23 cellular contexts compared by ENCODE assay signal in the genomic region with DNA sequence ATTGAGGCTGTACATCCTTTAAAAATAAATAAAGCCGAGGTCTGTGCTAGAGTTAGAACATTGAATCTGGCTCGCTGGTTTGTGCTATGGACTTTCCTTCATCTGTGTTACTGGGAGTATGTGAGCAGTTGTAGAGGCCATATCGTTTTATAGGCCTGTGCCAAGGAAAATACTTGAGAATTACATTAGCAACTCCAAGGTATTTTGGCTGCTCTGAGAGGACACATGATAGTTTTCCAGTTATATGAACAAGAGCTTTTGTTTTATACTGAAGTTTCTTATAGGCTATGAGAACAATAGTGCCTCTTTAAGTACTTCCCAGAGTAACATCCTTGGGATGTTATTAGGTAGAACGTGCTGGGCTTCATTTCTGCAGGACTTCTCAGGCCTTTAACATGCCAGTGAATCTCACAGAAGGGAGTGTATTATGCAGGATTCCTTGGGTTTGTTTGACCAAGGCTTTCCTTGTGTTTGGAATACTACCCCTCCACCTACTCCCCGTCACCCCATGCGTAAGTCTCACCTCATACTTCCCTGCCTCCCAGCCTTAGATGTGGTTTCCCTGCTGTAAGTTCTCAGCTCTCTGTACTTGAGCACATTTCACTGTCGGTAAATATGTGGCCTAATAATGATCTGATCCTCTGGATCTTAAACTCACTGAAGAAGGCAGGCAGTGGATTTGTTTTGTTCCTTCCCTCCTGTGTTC. TPM values are rescaled to one million over a fixed set of nuclear protein-coding genes. Genes with fewer than 3 reads are reported as not detected.
DNase-seq lines count a peak whose midpoint lies in the region; FAIRE-seq and TF ChIP-seq lines count a peak whose summit lies in the region.
"Had no signal": no experiment of that assay in that cellular context is flagged by ENCODE, and none has a peak within 500 bp of the region (broad histone marks: within the 10 kb centered on the region; RNA-seq: fewer than 3 reads in every experiment).

No MANE protein-coding gene starts in this region.

- H2BK12ac ChIP-seq in H9 (ENCODE audit: insufficient read length, low read depth, low read length): no peak overlapping the region

- no peak overlapping the region for H4K5ac ChIP-seq in H9 (ENCODE audit: insufficient read length, low read depth, low read length)

- H2BK120ac ChIP-seq in H9 (ENCODE audit: low read depth, low read length, poor library complexity, severe bottlenecking): no peak overlapping the region

- H3K23ac ChIP-seq in H9 (ENCODE audit: insufficient read length, low read depth, low read length): no peak overlapping the region

- H3K27me3 Mint-ChIP-seq in H9 (ENCODE audit: low read depth) (no peaks in the 10 kb centered on the region), neural crest cell (ENCODE audit: low read depth) (no peaks in the 10 kb centered on the region)

- peaks cover 22 to 40% (median 28%) of the 10 kb centered on the region in 3 experiments; a peak in 6 of 7 replicates for H3K36me3 Mint-ChIP-seq in H9 (ENCODE audit: insufficient read depth in 1 of 3, low read depth in 3 of 3)
- H3K36me3 Mint-ChIP-seq in neural crest cell (ENCODE audit: low read depth): no peaks in the 10 kb centered on the region

- no peak overlapping the region for H2AK5ac ChIP-seq in H9 (ENCODE audit: insufficient read length, low read length)

- no peak overlapping the region for H3K9ac ChIP-seq in H9 (ENCODE audit: extremely low read depth, insufficient read length, low read length)
- no peak overlapping the region for H3K9ac ChIP-seq in fibroblast of lung (ENCODE audit: insufficient read depth, low read length)

- no peaks in the 10 kb centered on the region for H3K23me2 ChIP-seq in H9 (ENCODE audit: insufficient read length, low read depth, low read length, poor library complexity, severe bottlenecking)

- H2BK20ac ChIP-seq in H9 (ENCODE audit: low read depth, low read length, poor library complexity, severe bottlenecking): no peak overlapping the region

- H2BK5ac ChIP-seq in H9 (ENCODE audit: insufficient read length, low read length): no peak overlapping the region

- no peak overlapping the region for H3K4me3 ChIP-seq in fibroblast of lung (replicated peaks in 1 of 4; ENCODE audit: control extremely low read depth in 1 of 4, insufficient read depth in 1 of 4, low read depth in 3 of 4, low read length in 4 of 4)
- H3K4me3 ChIP-seq: colonic mucosa, ovary, spleen, thoracic aorta had no signal

- H3K14ac ChIP-seq in H9 (ENCODE audit: insufficient read depth, low read length): no peak overlapping the region

- no peak for FAIRE-seq in RCC 7860 (lab: Jason Lieb, UNC)
- FAIRE-seq: GM12892, keratinocyte had no signal

- H3K9me3 ChIP-seq in H9 (ENCODE audit: control insufficient read depth, low read depth, low read length): no peaks in the 10 kb centered on the region
- no peaks in the 10 kb centered on the region for H3K9me3 ChIP-seq in fibroblast of lung (ENCODE audit: control insufficient read depth, insufficient read depth, low read depth, low read length)
- H3K9me3 ChIP-seq: colonic mucosa, ovary, spleen, thoracic aorta had no signal

- H3K79me1 ChIP-seq in H9 (ENCODE audit: insufficient read depth, low read depth, low read length, poor library complexity, severe bottlenecking): peaks cover 11% of the 10 kb centered on the region

- no peaks in the 10 kb centered on the region for H3K9me3 Mint-ChIP-seq in H9
- peaks cover 3% of the 10 kb centered on the region for H3K9me3 Mint-ChIP-seq in neural crest cell

- H3K18ac ChIP-seq in H9 (ENCODE audit: insufficient read length, low read depth, low read length): no peak overlapping the region

- no peak overlapping the region for H4K91ac ChIP-seq in H9 (ENCODE audit: insufficient read length, low read depth, low read length)

- H2BK15ac ChIP-seq in H9 (ENCODE audit: low read depth, low read length): no peak overlapping the region

- H2AFZ ChIP-seq in H9 (ENCODE audit: low read length) (no peak overlapping the region), fibroblast of lung (ENCODE audit: low read length) (no peak overlapping the region)

- H3K36me3 ChIP-seq in fibroblast of lung (ENCODE audit: control insufficient read depth, insufficient read depth, low read length): no peaks in the 10 kb centered on the region
- H3K36me3 ChIP-seq: colonic mucosa, ovary, spleen, thoracic aorta had no signal

- no CpG with 5 or more reads among the region's 7 CpGs for WGBS in H9 (ENCODE audit: extremely low coverage, insufficient read length, low lambda C conversion rate)

- TF ChIP-seq CTCF in H9 (conservative IDR thresholded peaks at IDR 0.05) (no peak), fibroblast of lung (conservative IDR thresholded peaks at IDR 0.05 in 1 of 2, IDR thresholded peaks at IDR 0.05 in 1 of 2; ENCODE audit: low read depth in 1 of 2, low read length in 2 of 2) (no peak), neural crest cell (conservative IDR thresholded peaks at IDR 0.05) (no peak)

- DNase-seq in H9: no peak
- DNase-seq in SW480 (ENCODE audit: low spot score): peak; percentile 80
- peak; percentile 67 to 84 for DNase-seq in fibroblast of lung (ENCODE audit: low read depth in 2 of 2)
- DNase-seq in neural crest cell (ENCODE audit: low read depth, low spot score): no peak
- no peak for DNase-seq in RCC 7860 (ENCODE audit: low spot score)
- DNase-seq in DMS 273 (lab: John Stamatoyannopoulos, UW; ENCODE audit: unreplicated experiment): no peak
- DNase-seq in activated CD4-positive, alpha-beta T cell treated with anti-CD3 and anti-CD28 coated beads for 1 hour: no peak
- DNase-seq in SIG-M5 (lab: John Stamatoyannopoulos, UW): no peak
- DNase-seq: activated CD4-positive, alpha-beta T cell treated with anti-CD3 and anti-CD28 coated beads for 4 hours; activated CD8-positive, alpha-beta memory T cell treated with anti-CD3 and anti-CD28 coated beads, Interleukin-2, amount 50 U/mL, for 4 hours; activated gamma-delta T cell; colonic mucosa; GDM1; head of caudate nucleus; NCI-H2081 treated with DMSO at 0.1 percent for 48 hours; NCI-H526; ovary; spleen; T-helper 9 cell had no signal

- H3K56ac ChIP-seq in H9 (ENCODE audit: insufficient read length, low read depth, low read length): no peak overlapping the region

- peak overlapping the region in 2 of 3 experiments; percentile 71 to 88; a peak in 5 of 7 replicates for H3K27ac Mint-ChIP-seq in H9
- H3K27ac Mint-ChIP-seq in neural crest cell (ENCODE audit: unreplicated experiment): peak overlapping the region; percentile 52

- H4K8ac ChIP-seq in H9 (replicated peaks; ENCODE audit: insufficient read length, low read depth, low read length): no peak overlapping the region

- no peak overlapping the region for H3K4ac ChIP-seq in H9 (ENCODE audit: low read depth, low read length)

- no peak overlapping the region for H3T11ph ChIP-seq in H9 (ENCODE audit: low read length)

- peaks cover 53% of the 10 kb centered on the region; the same call in 1 of the 2 replicates for H3K79me2 ChIP-seq in H9 (ENCODE audit: insufficient read depth, low read length)
- H3K79me2 ChIP-seq in fibroblast of lung (ENCODE audit: control insufficient read depth, insufficient read depth, low read length): no peaks in the 10 kb centered on the region

- no peak overlapping the region for H3K4me2 ChIP-seq in H9 (ENCODE audit: insufficient read depth, insufficient read length, low read length)
- no peak overlapping the region for H3K4me2 ChIP-seq in fibroblast of lung (ENCODE audit: extremely low read depth, insufficient read depth, low read length)

- no peak overlapping the region for H3K27ac ChIP-seq in H9 (ENCODE audit: insufficient read length, low read depth, low read length)
- no peak overlapping the region for H3K27ac ChIP-seq in fibroblast of lung (ENCODE audit: insufficient read depth, low read length)
- H3K27ac ChIP-seq: colonic mucosa, ovary, spleen, thoracic aorta had no signal

- H3K4me3 Mint-ChIP-seq in H9 (no peak overlapping the region), neural crest cell (no peak overlapping the region)

- H4K20me1 ChIP-seq in H9 (ENCODE audit: control insufficient read depth, insufficient read depth, insufficient read length) (peaks cover 2% of the 10 kb centered on the region), fibroblast of lung (ENCODE audit: control insufficient read depth, extremely low read depth, insufficient read depth, low read length) (no peaks in the 10 kb centered on the region)

- H3K27me3 ChIP-seq in H9 (ENCODE audit: insufficient read depth, low read length) (no peaks in the 10 kb centered on the region), fibroblast of lung (ENCODE audit: control insufficient read depth, insufficient read depth, low read length) (no peaks in the 10 kb centered on the region)
- H3K27me3 ChIP-seq: colonic mucosa, ovary, spleen had no signal

- H3K4me1 ChIP-seq in H9 (ENCODE audit: insufficient read depth, low read length) (peaks cover 9% of the 10 kb centered on the region; the same call in 1 of the 2 replicates), fibroblast of lung (ENCODE audit: control insufficient read depth, extremely low read depth, insufficient read depth, low read length) (no peaks in the 10 kb centered on the region)
- H3K4me1 ChIP-seq: colonic mucosa had no signal

- peaks cover 49 to 58% of the 10 kb centered on the region in 2 experiments for H3K4me1 Mint-ChIP-seq in H9
- H3K4me1 Mint-ChIP-seq in neural crest cell: peaks cover 40% of the 10 kb centered on the region

RNA-seq across cellular contexts. Expression of gene TCF7L1, which starts 21.0 kb away (rescaled TPM):
- total RNA-seq in H9 (2021) (112 and 117 TPM in 2 replicates), fibroblast of lung (0.51 and 0.83 TPM in 2 replicates), neural crest cell (40.3 and 41.8 TPM in 2 replicates)
- 1.5 and 1.9 TPM in 2 replicates for polyA plus RNA-seq in fibroblast of lung
- 8.0 and 10.2 TPM in 2 replicates for polyA plus RNA-seq in fibroblast of lung (2012)
- polyA minus RNA-seq in fibroblast of lung (ENCODE audit: low replicate concordance): 6.6 and 9.9 TPM in 2 replicates
- total RNA-seq: mononuclear cell had no signal

Comparison
In these comparisons a context has a peak if more than half of its experiments do, and no peak if none do; other contexts are left out.
1. DNase-seq: peak in SW480 (single experiment) and fibroblast of lung (2 of 2); none in H9 (single experiment), neural crest cell (single experiment), RCC 7860 (single experiment), DMS 273 (single experiment), activated CD4-positive, alpha-beta T cell treated with anti-CD3 and anti-CD28 coated beads for 1 hour (single experiment) and SIG-M5 (single experiment).
2. RNA of gene TCF7L1, which starts 21.0 kb away (total RNA-seq): 112 to 117 TPM in H9 and 40.3 to 41.8 TPM in neural crest cell; 0.51 to 0.83 TPM in fibroblast of lung; every median in the first group is over 10 times any median in the second.